Comparison of ENCODE assay signal across 8 cellular contexts in genomic region chr11:1693327-1694063, GRCh38. TPM values are rescaled to one million over a fixed set of nuclear protein-coding genes. Genes with fewer than 3 reads are reported as not detected.
DNase-seq lines count a peak whose midpoint lies in the region; ATAC-seq, FAIRE-seq and TF ChIP-seq lines count a peak whose summit lies in the region.

No MANE protein-coding gene starts in this region.

- no peaks in the 10 kb centered on the region for H3K9me3 ChIP-seq in effector memory CD4-positive, alpha-beta T cell (ENCODE audit: control insufficient read depth, low read length)
- peaks cover 0 to 2% of the 10 kb centered on the region in 2 donors for H3K9me3 ChIP-seq in lung (ENCODE audit: control insufficient read depth in 2 of 2, insufficient read depth in 1 of 2, low read length in 1 of 2)

- H3K36me3 ChIP-seq in effector memory CD4-positive, alpha-beta T cell (ENCODE audit: control insufficient read depth, insufficient read depth, low read length) = no peaks in the 10 kb centered on the region
- H3K36me3 ChIP-seq in lung (ENCODE audit: control insufficient read depth in 2 of 2, insufficient read depth in 2 of 2, low read length in 2 of 2) = no peaks in the 10 kb centered on the region

- no peak overlapping the region for H3K4me3 ChIP-seq in effector memory CD4-positive, alpha-beta T cell (ENCODE audit: insufficient read depth, low read depth, low read length, poor library complexity, severe bottlenecking)
- no peak overlapping the region for H3K4me3 ChIP-seq in lung

- no peak for TF ChIP-seq POLR2A in H54 (IDR thresholded peaks at IDR 0.05; ENCODE audit: low read depth, low read length)

- ATAC-seq in lung (ENCODE audit: insufficient read depth, low FRiP score) (peak; percentile 80), GM19455 (IDR thresholded peaks at IDR 0.05; ENCODE audit: unreplicated experiment) (no peak)

- TF ChIP-seq CTCF in AG09319 (IDR thresholded peaks at IDR 0.05; ENCODE audit: low read depth, low read length) = peak; percentile 96
- peak; percentile 63 for TF ChIP-seq CTCF in lung (IDR thresholded peaks at IDR 0.05; ENCODE audit: control extremely low read depth, extremely low read depth)

- H3K27ac ChIP-seq in effector memory CD4-positive, alpha-beta T cell (ENCODE audit: insufficient read depth, low read length, poor library complexity, severe bottlenecking) = no peak overlapping the region
- H3K27ac ChIP-seq in lung (ENCODE audit: low read depth in 1 of 2, low read length in 1 of 2) = no peak overlapping the region

- peaks cover 9% of the 10 kb centered on the region for H3K27me3 ChIP-seq in effector memory CD4-positive, alpha-beta T cell (replicated peaks; ENCODE audit: control insufficient read depth, insufficient read depth, low read length, poor library complexity, severe bottlenecking)
- H3K27me3 ChIP-seq in lung (ENCODE audit: control insufficient read depth, insufficient read depth) = peaks cover 5% of the 10 kb centered on the region

- no peak for FAIRE-seq in H54 (lab: Jason Lieb, UNC)

- peaks cover 12% of the 10 kb centered on the region for H3K4me1 ChIP-seq in effector memory CD4-positive, alpha-beta T cell (ENCODE audit: control insufficient read depth, insufficient read depth, low read length, poor library complexity, severe bottlenecking)
- H3K4me1 ChIP-seq in lung (ENCODE audit: control insufficient read depth in 2 of 2, insufficient read depth in 2 of 2, low read length in 2 of 2) = peaks cover 0 to 8% of the 10 kb centered on the region in 2 donors

- 11 to 19% methylated on average over 35 to 37 of the region's 37 CpGs for WGBS in lung, 2 donors

- peak; percentile 15 for DNase-seq in AG09319 (ENCODE audit: extremely low read depth, low read depth)
- DNase-seq in H54 (ENCODE audit: insufficient read length, low spot score) = peak; percentile 91
- peak; percentile 77 for DNase-seq in NCI-H526 treated with DMSO at 0.1 percent for 48 hours (lab: John Stamatoyannopoulos, UW)
- peak; percentile 39 to 42 for DNase-seq in activated CD8-positive, alpha-beta memory T cell treated with anti-CD3 and anti-CD28 coated beads for 4 hours (ENCODE audit: low read depth in 2 of 2)
- DNase-seq in effector memory CD4-positive, alpha-beta T cell = peak; percentile 46 to 62 (median 49)
- peak; percentile 80 for DNase-seq in lung (ENCODE audit: low spot score)
- peak; percentile 66 to 74 for DNase-seq in stimulated activated CD4-positive, alpha-beta T cell treated with anti-CD3 and anti-CD28 coated beads, Interleukin-4, amount 100 ng/mL, for 48 hours (ENCODE audit: low read depth in 2 of 2)

RNA-seq across cellular contexts. Expression of gene KRTAP5-6, which starts 3.5 kb away (rescaled TPM):
- total RNA-seq in lung = not detected
- polyA plus RNA-seq in lung = not detected

RNA-seq across cellular contexts. Expression of gene IFITM10, which starts 56.9 kb away (rescaled TPM):
- total RNA-seq in lung = 10 to 100 TPM in 1 of 2 donors, under 1 TPM in 1; 0.40 to 18.8 TPM
- 1 to 10 TPM in 1 of 2 donors, under 1 TPM in 1; 0.93 to 4.5 TPM for polyA plus RNA-seq in lung

Comparison
In these comparisons a context has a peak if more than half of its experiments do, and no peak if none do; other contexts are left out.
1. DNase-seq: peak in every context shown above with its lines; median percentile 91 in H54; 80 in lung; 77 in NCI-H526 treated with DMSO at 0.1 percent for 48 hours; 70 in stimulated activated CD4-positive, alpha-beta T cell treated with anti-CD3 and anti-CD28 coated beads, Interleukin-4, amount 100 ng/mL, for 48 hours; 49 in effector memory CD4-positive, alpha-beta T cell; 40 in activated CD8-positive, alpha-beta memory T cell treated with anti-CD3 and anti-CD28 coated beads for 4 hours; 15 in AG09319.